Comparison of ENCODE assay signal across 14 cellular contexts in the genomic region with DNA sequence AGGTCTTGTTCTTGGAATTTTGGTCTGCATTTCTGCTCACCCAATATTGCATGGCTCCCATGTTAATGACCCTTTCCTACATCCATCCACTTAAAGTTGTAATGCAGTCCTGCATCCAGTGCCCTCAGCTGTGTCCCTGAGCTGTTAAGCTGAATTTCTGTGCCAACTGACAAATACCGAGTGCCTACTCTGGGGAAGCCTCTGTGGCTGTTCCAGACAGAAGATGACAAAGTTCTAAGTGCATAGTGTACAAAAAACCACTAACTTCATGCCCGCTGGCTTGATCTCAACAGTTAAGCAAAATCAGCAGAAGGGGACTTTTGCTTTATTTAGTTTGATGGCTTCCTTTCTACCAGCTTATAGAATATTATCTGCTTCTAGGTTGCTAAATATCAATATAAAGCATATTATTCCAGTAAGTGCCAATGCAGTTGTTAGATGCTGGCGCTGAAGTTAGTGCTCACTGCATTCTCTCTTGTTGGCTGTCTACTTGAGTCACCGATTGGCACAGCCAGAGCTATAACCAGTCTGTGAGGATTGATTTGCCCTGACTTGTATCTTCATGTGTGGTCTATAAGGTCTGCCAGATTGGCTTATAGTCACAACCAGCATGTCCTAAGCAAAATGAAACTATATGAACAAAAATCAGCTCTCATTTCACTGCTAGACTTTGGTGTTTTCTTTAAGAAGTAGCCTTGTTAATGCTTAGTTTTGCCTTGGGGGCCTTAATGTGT.
DNase-seq lines count a peak whose midpoint lies in the region; ATAC-seq, FAIRE-seq and TF ChIP-seq lines count a peak whose summit lies in the region.
"Had no signal": no experiment of that assay in that cellular context is flagged by ENCODE, and none has a peak within 500 bp of the region (broad histone marks: within the 10 kb centered on the region; RNA-seq: fewer than 3 reads in every experiment).

No MANE protein-coding gene starts in this region.

- H3K36me3 ChIP-seq in SK-N-SH (replicated peaks in 1 of 2; ENCODE audit: control insufficient read depth in 1 of 2, insufficient read depth in 2 of 2, low read length in 1 of 2) (peaks cover 5 to 17% of the 10 kb centered on the region in 2 experiments), bronchial epithelial cell (ENCODE audit: control insufficient read depth, insufficient read depth, low read length) (peaks cover 10% of the 10 kb centered on the region), kidney (ENCODE audit: control insufficient read depth in 1 of 2, insufficient read depth in 2 of 2, low read length in 2 of 2) (peaks cover 12 to 25% of the 10 kb centered on the region in 2 donors), suprapubic skin (peaks cover 35% of the 10 kb centered on the region), spleen (peaks cover 6 to 98% (median 35%) of the 10 kb centered on the region in 6 donors)

- no peaks in the 10 kb centered on the region for H3K9me2 ChIP-seq in SK-N-SH

- no peak for TF ChIP-seq POLR2A in suprapubic skin (IDR thresholded peaks at IDR 0.05)
- TF ChIP-seq POLR2A in spleen (IDR thresholded peaks at IDR 0.05) = no peak

- no peak overlapping the region for H3K9ac ChIP-seq in SK-N-SH
- peak overlapping the region; percentile 8 to 62 for H3K9ac ChIP-seq in kidney (ENCODE audit: low read length in 2 of 2)

- 0 out of 3 replicates have a peak, but pooled peaks have one; percentile 20 for ATAC-seq in SK-N-SH treated with all-trans-retinoic acid at 6 μM for 48 hours
- ATAC-seq: activated CD8-positive, alpha-beta memory T cell treated with anti-CD3 and anti-CD28 coated beads, Interleukin-2, amount 10 ng/mL, durations not matched to agents 7 days and 5 days had no signal

- POLR2A ChIA-PET in SK-N-SH (lab: Yijun Ruan, JAX) = no interaction called here

- H3F3A ChIP-seq in SK-N-SH (replicated peaks; ENCODE audit: insufficient read depth) = no peaks in the 10 kb centered on the region

- 89% methylated on average over 4 of the region's 4 CpGs for WGBS in SK-N-SH (ENCODE audit: low lambda C conversion rate)
- 42% methylated on average over 4 of the region's 4 CpGs for WGBS in suprapubic skin
- WGBS in spleen, 5 donors = 68 to 78% (median 74%) methylated on average over 4 of the region's 4 CpGs

- H3K4me1 ChIP-seq in SK-N-SH (ENCODE audit: control insufficient read depth in 1 of 2, insufficient read depth in 2 of 2, low read depth in 1 of 2, low read length in 1 of 2) (peaks cover 0 to 3% of the 10 kb centered on the region in 2 experiments; a peak in 1 of 4 replicates), kidney (ENCODE audit: control insufficient read depth in 1 of 2, insufficient read depth in 1 of 2, low read depth in 1 of 2, low read length in 2 of 2) (peaks cover 47 to 63% of the 10 kb centered on the region in 2 donors), suprapubic skin (peaks cover 45% of the 10 kb centered on the region), spleen (peaks cover 0 to 39% (median 17%) of the 10 kb centered on the region in 6 donors)

- DNase-seq in SK-N-SH (no peak), bronchial epithelial cell (ENCODE audit: low read depth) (peak; percentile 99), kidney (no peak), suprapubic skin (ENCODE audit: low spot score in 2 of 2) (no peak), NCI-H526 (lab: John Stamatoyannopoulos, UW) (no peak), spleen (no peak)
- DNase-seq in activated T-cell treated with anti-CD3 and anti-CD28 coated beads, Interleukin-2, amount 50 U/mL, for 1 hour = no peak
- DNase-seq: activated CD8-positive, alpha-beta memory T cell treated with anti-CD3 and anti-CD28 coated beads, Interleukin-2, amount 10 ng/mL, durations not matched to agents 7 days and 5 days; cerebellar nuclear complex; NCI-H2081; retina had no signal

- intact Hi-C loops in kidney (cut with DNase I) = no loop called here
- intact Hi-C loops in spleen (cut with DNase I; ENCODE audit: low total_unique reads) = no loop called here

- no peaks in the 10 kb centered on the region for H3K9me3 ChIP-seq in SK-N-SH
- no peaks in the 10 kb centered on the region for H3K9me3 ChIP-seq in kidney (ENCODE audit: control insufficient read depth in 1 of 2, low read length in 2 of 2)
- no peaks in the 10 kb centered on the region for H3K9me3 ChIP-seq in suprapubic skin
- H3K9me3 ChIP-seq in spleen = no peaks in the 10 kb centered on the region

- CTCF ChIA-PET in SK-N-SH (lab: Yijun Ruan, JAX) = interaction anchor here (1.0 to 1.9 kb wide), 3 partner anchors 29 to 199 kb away, joined by 3 to 7 read pairs (median 5); no protein-coding TSS in a partner anchor

- H4K20me1 ChIP-seq in SK-N-SH (ENCODE audit: insufficient read depth) = no peaks in the 10 kb centered on the region

- no peaks in the 10 kb centered on the region for H3K79me2 ChIP-seq in SK-N-SH (ENCODE audit: insufficient read depth)

- TF ChIP-seq CTCF in SK-N-SH (IDR thresholded peaks at IDR 0.05) = no peak
- no peak for TF ChIP-seq CTCF in bronchial epithelial cell (IDR thresholded peaks at IDR 0.05; ENCODE audit: insufficient read depth, low read length, severe bottlenecking)
- TF ChIP-seq CTCF in kidney (IDR thresholded peaks at IDR 0.05; ENCODE audit: borderline replicate concordance, extremely low read depth, insufficient read depth) = no peak
- TF ChIP-seq CTCF in suprapubic skin (IDR thresholded peaks at IDR 0.05) = no peak
- no peak for TF ChIP-seq CTCF in spleen (IDR thresholded peaks at IDR 0.05 in 8 of 11, conservative IDR thresholded peaks at IDR 0.05 in 3 of 11)

- no peak overlapping the region for H3K4me2 ChIP-seq in SK-N-SH

- H3K27ac ChIP-seq in SK-N-SH (ENCODE audit: low read depth in 2 of 2, low read length in 1 of 2) (no peak overlapping the region), kidney (ENCODE audit: low read depth in 2 of 2, low read length in 2 of 2) (peak overlapping the region; percentile 72 to 92), suprapubic skin (peak overlapping the region; percentile 90), spleen (no peak overlapping the region)
- H3K27ac ChIP-seq: 22Rv1 had no signal

- H2AFZ ChIP-seq in SK-N-SH (ENCODE audit: low read depth) = no peak overlapping the region

- no peaks in the 10 kb centered on the region for H3K27me3 ChIP-seq in SK-N-SH (ENCODE audit: insufficient read depth)
- no peaks in the 10 kb centered on the region for H3K27me3 ChIP-seq in bronchial epithelial cell (ENCODE audit: control insufficient read depth, insufficient read depth, low read length)
- H3K27me3 ChIP-seq in suprapubic skin = no peaks in the 10 kb centered on the region
- H3K27me3 ChIP-seq in spleen (replicated peaks in 1 of 7) = no peaks in the 10 kb centered on the region

- FAIRE-seq in bronchial epithelial cell (lab: Jason Lieb, UNC) = peak; percentile 86
- FAIRE-seq in kidney (lab: Jason Lieb, UNC) = no peak
- FAIRE-seq: HTR-8/SVneo had no signal

- H3K4me3 ChIP-seq in SK-N-SH (ENCODE audit: low read depth in 2 of 2, low read length in 1 of 2) (no peak overlapping the region), bronchial epithelial cell (ENCODE audit: low read depth, low read length) (peak overlapping the region; percentile 40), kidney (ENCODE audit: low read length in 2 of 2) (no peak overlapping the region), suprapubic skin (peak overlapping the region; percentile 33), spleen (no peak overlapping the region)

- TF ChIP-seq RAD21 in SK-N-SH (IDR thresholded peaks at IDR 0.05; ENCODE audit: low read length) = no peak

- TF ChIP-seq EP300 in SK-N-SH (IDR thresholded peaks at IDR 0.05; ENCODE audit: borderline replicate concordance in 1 of 2, low read depth in 1 of 2, low read length in 1 of 2) (no peak), suprapubic skin (IDR thresholded peaks at IDR 0.05) (no peak)

TF ChIP-seq in SK-N-SH treated with all-trans-retinoic acid at 6 μM for 48 hours, 23 proteins besides CTCF, POLR2A, EP300 and RAD21 (continues in another document):
- TF ChIP-seq TOX (CRISPR knock-in tag; IDR thresholded peaks at IDR 0.05; ENCODE audit: borderline replicate concordance) (no peak), SNAI2 (CRISPR knock-in tag; IDR thresholded peaks at IDR 0.05) (no peak), ZNF565 (CRISPR knock-in tag; conservative IDR thresholded peaks at IDR 0.05; ENCODE audit: low read depth) (no peak), OSR1 (CRISPR knock-in tag; IDR thresholded peaks at IDR 0.05) (no peak), ZFP3 (CRISPR knock-in tag; IDR thresholded peaks at IDR 0.05) (no peak), RARB (CRISPR knock-in tag; IDR thresholded peaks at IDR 0.05) (no peak)
- TF ChIP-seq, protein P1, sequence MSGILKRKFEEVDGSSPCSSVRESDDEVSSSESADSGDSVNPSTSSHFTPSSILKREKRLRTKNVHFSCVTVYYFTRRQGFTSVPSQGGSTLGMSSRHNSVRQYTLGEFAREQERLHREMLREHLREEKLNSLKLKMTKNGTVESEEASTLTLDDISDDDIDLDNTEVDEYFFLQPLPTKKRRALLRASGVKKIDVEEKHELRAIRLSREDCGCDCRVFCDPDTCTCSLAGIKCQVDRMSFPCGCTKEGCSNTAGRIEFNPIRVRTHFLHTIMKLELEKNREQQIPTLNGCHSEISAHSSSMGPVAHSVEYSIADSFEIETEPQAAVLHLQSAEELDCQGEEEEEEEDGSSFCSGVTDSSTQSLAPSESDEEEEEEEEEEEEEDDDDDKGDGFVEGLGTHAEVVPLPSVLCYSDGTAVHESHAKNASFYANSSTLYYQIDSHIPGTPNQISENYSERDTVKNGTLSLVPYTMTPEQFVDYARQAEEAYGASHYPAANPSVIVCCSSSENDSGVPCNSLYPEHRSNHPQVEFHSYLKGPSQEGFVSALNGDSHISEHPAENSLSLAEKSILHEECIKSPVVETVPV (CRISPR knock-in tag; IDR thresholded peaks at IDR 0.05) = no peak

TF ChIP-seq in SK-N-SH, 30 proteins besides CTCF, POLR2A, EP300 and RAD21 (continues in another document):
- TF ChIP-seq IRF3 (IDR thresholded peaks at IDR 0.05; ENCODE audit: low read depth, low read length) (no peak), MXI1 (IDR thresholded peaks at IDR 0.05; ENCODE audit: low read depth, low read length) (no peak), FOXM1 (IDR thresholded peaks at IDR 0.05; ENCODE audit: low read depth) (no peak), FOSL2 (IDR thresholded peaks at IDR 0.05; ENCODE audit: borderline replicate concordance, low read depth) (no peak), ELF1 (IDR thresholded peaks at IDR 0.05) (no peak)

Comparison
In these comparisons a context has a peak if more than half of its experiments do, and no peak if none do; other contexts are left out.
1. H3K27ac ChIP-seq: peak in kidney (2 of 2) and suprapubic skin (single experiment); none in SK-N-SH (0 of 2) and spleen (0 of 8).
2. H3K4me3 ChIP-seq: peak in bronchial epithelial cell (single experiment) and suprapubic skin (single experiment); none in SK-N-SH (0 of 2), kidney (0 of 2) and spleen (0 of 8).